Comparison of ENCODE assay signal across 8 cellular contexts in genomic region chr11:74018331-74019005, GRCh38. TPM values are rescaled to one million over a fixed set of nuclear protein-coding genes. Genes with fewer than 3 reads are reported as not detected.
DNase-seq lines count a peak whose midpoint lies in the region; TF ChIP-seq lines count a peak whose summit lies in the region.
"Had no signal": no experiment of that assay in that cellular context is flagged by ENCODE, and none has a peak within 500 bp of the region (broad histone marks: within the 10 kb centered on the region; RNA-seq: fewer than 3 reads in every experiment).

No MANE protein-coding gene starts in this region.

- peak; percentile 41 for DNase-seq in brain microvascular endothelial cell
- peak; percentile 83 to 97 for DNase-seq in lower leg skin (ENCODE audit: low spot score in 2 of 2)
- peak; percentile 96 to 98 for DNase-seq in thyroid gland
- DNase-seq in activated CD4-positive, alpha-beta T cell treated with anti-CD3 and anti-CD28 coated beads, Interleukin-2, amount 50 U/mL, for 4 hours = no peak
- no peak for DNase-seq in epidermal melanocyte (ENCODE audit: insufficient read length, low spot score)
- DNase-seq in DMS153 treated with DMSO at 0.1 percent for 48 hours (lab: John Stamatoyannopoulos, UW; ENCODE audit: unreplicated experiment) = no peak
- DNase-seq: activated CD4-positive, alpha-beta T cell treated with anti-CD3 and anti-CD28 coated beads, Interleukin-2, amount 50 U/mL, for 48 hours had no signal

- peak overlapping the region; percentile 0 for H3K9ac ChIP-seq in Loucy (ENCODE audit: low read depth, low read length, poor library complexity, severe bottlenecking)

- H3K27me3 ChIP-seq in Loucy (ENCODE audit: insufficient read depth, low read length, poor library complexity, severe bottlenecking) (no peaks in the 10 kb centered on the region), brain microvascular endothelial cell (replicated peaks) (no peaks in the 10 kb centered on the region), thyroid gland (no peaks in the 10 kb centered on the region)

- WGBS in lower leg skin, 2 donors = 51 to 59% methylated on average over 8 to 9 of the region's 9 CpGs
- WGBS in thyroid gland, 2 donors = 36 to 42% methylated on average over 8 to 9 of the region's 9 CpGs

- H3K9me2 ChIP-seq in Loucy (replicated peaks; ENCODE audit: low read depth, low read length) = no peaks in the 10 kb centered on the region

- intact Hi-C loops in lower leg skin (cut with DNase I; ENCODE audit: low total_unique reads) = no loop called here
- intact Hi-C loops in thyroid gland (cut with DNase I) = no loop called here

- in situ Hi-C loops in brain microvascular endothelial cell (cut with HindIII; ENCODE audit: low pct_ligation_motif_present, low sequenced_read_pairs) = no loop called here

- H3K9me3 ChIP-seq in Loucy (ENCODE audit: insufficient read depth, low read depth, low read length) (no peaks in the 10 kb centered on the region), thyroid gland (no peaks in the 10 kb centered on the region)

- H3K36me3 ChIP-seq in Loucy (ENCODE audit: insufficient read depth, low read length) (0 out of 2 replicates have a peak, but pooled peaks cover 5% of the 10 kb centered on the region), brain microvascular endothelial cell (replicated peaks) (no peaks in the 10 kb centered on the region), thyroid gland (no peaks in the 10 kb centered on the region)

- no peaks in the 10 kb centered on the region for H3F3A ChIP-seq in Loucy (ENCODE audit: low read depth)

- H3K4me2 ChIP-seq in Loucy (ENCODE audit: low read depth, low read length, poor library complexity, severe bottlenecking) = no peak overlapping the region

- H3K79me2 ChIP-seq in Loucy (ENCODE audit: insufficient read depth, low read length) = no peaks in the 10 kb centered on the region

- H3K4me3 ChIP-seq in Loucy (ENCODE audit: low read length, poor library complexity, severe bottlenecking) (no peak overlapping the region), brain microvascular endothelial cell (ENCODE audit: low read depth, low read length) (no peak overlapping the region), lower leg skin (ENCODE audit: low read depth, poor library complexity, severe bottlenecking) (no peak overlapping the region), thyroid gland (replicated peaks in 1 of 3) (no peak overlapping the region)

- no peak for TF ChIP-seq CTCF in Loucy (conservative IDR thresholded peaks at IDR 0.05; ENCODE audit: low read length)
- no peak for TF ChIP-seq CTCF in brain microvascular endothelial cell (IDR thresholded peaks at IDR 0.05; ENCODE audit: low read depth, low read length, missing control alignments)
- TF ChIP-seq CTCF in lower leg skin (IDR thresholded peaks at IDR 0.05) = no peak
- no peak for TF ChIP-seq CTCF in thyroid gland (IDR thresholded peaks at IDR 0.05)

- H3K4me1 ChIP-seq in Loucy (ENCODE audit: insufficient read depth, low read length, poor library complexity, severe bottlenecking) (peaks cover 45% of the 10 kb centered on the region), thyroid gland (peaks cover 27 to 37% of the 10 kb centered on the region in 2 donors)

- no peak overlapping the region for H2AFZ ChIP-seq in Loucy (ENCODE audit: low read length)

- no peaks in the 10 kb centered on the region for H4K20me1 ChIP-seq in Loucy (ENCODE audit: insufficient read depth, low read length, poor library complexity, severe bottlenecking)

- no peak overlapping the region for H3K27ac ChIP-seq in brain microvascular endothelial cell
- H3K27ac ChIP-seq in thyroid gland = peak overlapping the region; percentile 93 to 96 (median 93)

- TF ChIP-seq POLR2A in lower leg skin (IDR thresholded peaks at IDR 0.05) (no peak), thyroid gland (IDR thresholded peaks at IDR 0.05) (peak in 1 of 2 donors; percentile 56)

RNA-seq across cellular contexts. Expression of gene UCP3, which starts 9.6 kb away (rescaled TPM):
- total RNA-seq in lower leg skin (1 to 10 TPM in 3 of 4 donors, under 1 TPM in 1; 0.68 to 6.4 (median 3.6) TPM), thyroid gland (1 to 10 TPM; 3.1 to 3.6 (median 3.4) TPM)

RNA-seq across cellular contexts. Expression of gene UCP2, which starts 35.8 kb away (rescaled TPM):
- total RNA-seq in lower leg skin = 10 to 100 TPM in 2 of 4 donors, 1 to 10 TPM in 2; 2.2 to 14.0 (median 10.1) TPM
- 10 to 100 TPM; 41.4 to 97.0 (median 52.5) TPM for total RNA-seq in thyroid gland

Comparison
In these comparisons a context has a peak if more than half of its experiments do, and no peak if none do; other contexts are left out.
1. DNase-seq: peak in brain microvascular endothelial cell (single experiment), lower leg skin (2 of 2) and thyroid gland (2 of 2); none in activated CD4-positive, alpha-beta T cell treated with anti-CD3 and anti-CD28 coated beads, Interleukin-2, amount 50 U/mL, for 4 hours (0 of 2), epidermal melanocyte (single experiment) and DMS153 treated with DMSO at 0.1 percent for 48 hours (single experiment).